1 cellular context compared by ENCODE assay signal in the genomic region with DNA sequence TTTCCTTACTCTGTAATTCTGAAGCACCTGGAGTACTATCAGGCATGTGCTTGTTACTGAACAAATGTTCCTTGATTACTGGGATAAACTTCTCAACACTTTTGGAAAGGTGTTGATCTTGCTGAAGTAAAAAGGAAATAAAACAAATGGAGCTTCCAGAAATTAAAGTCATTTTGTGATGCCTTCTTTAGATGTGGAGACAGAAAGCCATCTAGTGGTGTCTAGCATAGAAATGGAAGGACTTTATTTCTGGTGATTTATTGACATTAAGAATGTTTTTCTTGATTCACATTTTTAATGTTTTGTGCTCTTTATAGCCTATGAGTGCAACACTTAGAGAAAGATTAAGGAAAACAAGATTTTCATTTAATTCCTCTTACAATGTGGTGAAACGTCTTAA.
TF ChIP-seq lines count a peak whose summit lies in the region.

No MANE protein-coding gene starts in this region.

TF ChIP-seq in GM23338, 12 proteins besides CTCF, POLR2A, EP300 and RAD21 (continued from another document):
- TF ChIP-seq EZH2 (IDR thresholded peaks at IDR 0.05; ENCODE audit: low read depth, unreplicated experiment) (no peak), JUNB (IDR thresholded peaks at IDR 0.05; ENCODE audit: unreplicated experiment) (no peak)
